ENCODE assay signal across 21 cellular contexts in the genomic region with DNA sequence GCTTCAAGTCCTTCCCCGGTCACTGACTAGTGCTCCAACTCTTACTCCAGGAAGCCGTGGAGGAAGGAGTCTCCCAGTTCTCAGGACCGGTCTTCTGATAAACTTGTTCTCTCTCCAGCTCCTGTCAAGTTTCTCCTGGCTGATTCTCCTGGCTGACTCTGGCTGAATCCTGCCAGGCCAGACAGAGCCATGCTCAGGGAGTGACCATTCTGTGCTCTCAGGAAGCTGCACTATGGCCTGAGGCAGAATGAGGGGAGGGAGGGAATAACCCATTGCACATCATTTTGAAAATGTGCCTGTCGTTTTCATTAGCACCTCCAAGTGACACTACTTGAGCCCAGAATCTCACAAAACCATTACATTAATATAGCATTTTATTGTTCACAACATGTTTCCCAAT.
"Had no signal": no experiment of that assay in that cellular context is flagged by ENCODE, and none has a peak within 500 bp of the region (broad histone marks: within the 10 kb centered on the region; RNA-seq: fewer than 3 reads in every experiment).

No MANE protein-coding gene starts in this region.

- ATAC-seq: left colon, left ventricle myocardium superior had no signal

- H2AFZ ChIP-seq: hepatocyte had no signal

- H3K4me3 ChIP-seq: dorsolateral prefrontal cortex, hepatocyte, lung, sigmoid colon, skin epidermis, suprapubic skin, thyroid gland, upper lobe of left lung, uterus had no signal

- H3K36me3 ChIP-seq: sigmoid colon, suprapubic skin, thyroid gland, upper lobe of left lung, uterus had no signal

- H3K4me1 ChIP-seq: sigmoid colon, suprapubic skin, thyroid gland, upper lobe of left lung, uterus had no signal

- H3K4me3 Mint-ChIP-seq: naive B cell had no signal

- H3K4me2 ChIP-seq: hepatocyte had no signal

- H3K27ac ChIP-seq: dorsolateral prefrontal cortex, hepatocyte, sigmoid colon, skin epidermis, suprapubic skin, thyroid gland, upper lobe of left lung, uterus had no signal

- H3K79me2 ChIP-seq: hepatocyte had no signal

- DNase-seq: cortex of kidney; dorsolateral prefrontal cortex; effector CD8-positive, alpha-beta T cell; foreskin melanocyte; head of caudate nucleus; left colon; left ventricle myocardium superior; mesenchymal stem cell; naive B cell; posterior cingulate gyrus; sigmoid colon; stimulated activated CD4-positive, alpha-beta T cell treated with anti-CD3 and anti-CD28 coated beads, Interleukin-2, amount 100 ng/mL, for 24 hours; stimulated activated CD4-positive, alpha-beta T cell treated with anti-CD3 and anti-CD28 coated beads, Interleukin-4, amount 100 ng/mL, for 4 hours; stimulated activated naive CD4-positive, alpha-beta T cell; thyroid gland; upper lobe of left lung; uterus had no signal

- H3K27me3 ChIP-seq: dorsolateral prefrontal cortex, hepatocyte, sigmoid colon, suprapubic skin, thyroid gland, upper lobe of left lung, uterus had no signal

- H3K9me3 ChIP-seq: sigmoid colon, suprapubic skin, thyroid gland, uterus had no signal

- H3K27me3 Mint-ChIP-seq: naive B cell had no signal
